1 cellular context compared by ENCODE assay signal in genomic region chr17:72439893-72440502, GRCh38.
TF ChIP-seq lines count a peak whose summit lies in the region.

No MANE protein-coding gene starts in this region.

TF ChIP-seq in IMR-90, 13 proteins besides CTCF, POLR2A, EP300 and RAD21 (continued from another document):
- no peak for TF ChIP-seq FOS (IDR thresholded peaks at IDR 0.05; ENCODE audit: low read depth, low read length)
- TF ChIP-seq BHLHE40 (IDR thresholded peaks at IDR 0.05; ENCODE audit: low read depth, low read length): no peak
- no peak for TF ChIP-seq SMC3 (IDR thresholded peaks at IDR 0.05; ENCODE audit: low read depth, low read length)
- TF ChIP-seq CHD1 (IDR thresholded peaks at IDR 0.05; ENCODE audit: low read depth, low read length): no peak
- TF ChIP-seq USF2 (IDR thresholded peaks at IDR 0.05; ENCODE audit: low read depth, low read length): no peak
- TF ChIP-seq CEBPB (IDR thresholded peaks at IDR 0.05; ENCODE audit: low read depth, low read length): no peak
- no peak for TF ChIP-seq MXI1 (IDR thresholded peaks at IDR 0.05; ENCODE audit: borderline replicate concordance, low read depth, low read length)
- no peak for TF ChIP-seq ELK1 (IDR thresholded peaks at IDR 0.05; ENCODE audit: borderline replicate concordance, low read depth, low read length)
- no peak for TF ChIP-seq RFX5 (IDR thresholded peaks at IDR 0.05; ENCODE audit: low read depth, low read length)
- TF ChIP-seq NFE2L2 (IDR thresholded peaks at IDR 0.05; ENCODE audit: low read depth, low read length): no peak
